In genomic region chr10:131131726-131132561, GRCh38 we compare ENCODE assay signal across 30 cellular contexts.
DNase-seq lines count a peak whose midpoint lies in the region; ATAC-seq, FAIRE-seq and TF ChIP-seq lines count a peak whose summit lies in the region.
"Had no signal": no experiment of that assay in that cellular context is flagged by ENCODE, and none has a peak within 500 bp of the region (broad histone marks: within the 10 kb centered on the region; RNA-seq: fewer than 3 reads in every experiment).

No MANE protein-coding gene starts in this region.

- H3K4me3 ChIP-seq in keratinocyte (ENCODE audit: control insufficient read depth in 2 of 3, extremely low read depth in 1 of 3, insufficient read depth in 2 of 3, low read depth in 1 of 3, low read length in 3 of 3) = no peak overlapping the region
- H3K4me3 ChIP-seq: colonic mucosa, pancreas, sigmoid colon, SJSA1, thyroid gland had no signal

- no peaks in the 10 kb centered on the region for H3K9me3 ChIP-seq in keratinocyte (ENCODE audit: control insufficient read depth, low read depth, low read length)
- H3K9me3 ChIP-seq: BE2C, Caco-2, colonic mucosa, pancreas, sigmoid colon, thyroid gland had no signal

- no peak for FAIRE-seq in keratinocyte (lab: Jason Lieb, UNC)
- FAIRE-seq: pancreas, RCC 7860 had no signal

- dilution Hi-C loops in keratinocyte (cut with MboI; ENCODE audit: extremely low pct_ligation_motif_present, low sequenced_read_pairs) = no loop called here

- H3K9me1 ChIP-seq in keratinocyte (ENCODE audit: control insufficient read depth, extremely low read depth, insufficient read depth, low read length) = no peaks in the 10 kb centered on the region

- H3K9ac ChIP-seq in keratinocyte (ENCODE audit: control insufficient read depth, extremely low read depth, insufficient read depth, low read length) = no peak overlapping the region

- no peaks in the 10 kb centered on the region for H3K36me3 ChIP-seq in keratinocyte (ENCODE audit: control insufficient read depth in 2 of 2, extremely low read depth in 1 of 2, insufficient read depth in 2 of 2, low read length in 2 of 2)
- H3K36me3 ChIP-seq: BE2C, colonic mucosa, pancreas, sigmoid colon, SJSA1, thyroid gland had no signal

- no peak overlapping the region for H3K27ac ChIP-seq in keratinocyte (ENCODE audit: control insufficient read depth, insufficient read depth, low read length)
- H3K27ac ChIP-seq: colonic mucosa, pancreas, sigmoid colon, SJSA1, thyroid gland had no signal

- no peaks in the 10 kb centered on the region for H3K27me3 ChIP-seq in keratinocyte (ENCODE audit: control insufficient read depth, extremely low read depth, insufficient read depth, low read length)
- H3K27me3 ChIP-seq: BE2C, colonic mucosa, pancreas, sigmoid colon, SJSA1, thyroid gland had no signal

- H3K4me1 ChIP-seq in keratinocyte (ENCODE audit: control insufficient read depth, extremely low read depth, insufficient read depth, low read length) = peaks cover 6% of the 10 kb centered on the region
- H3K4me1 ChIP-seq: BE2C, Caco-2, colonic mucosa, pancreas, sigmoid colon, SJSA1 had no signal

- H3K79me2 ChIP-seq in keratinocyte (ENCODE audit: control insufficient read depth, insufficient read depth, low read length) = no peaks in the 10 kb centered on the region

- H2AFZ ChIP-seq in keratinocyte (ENCODE audit: control insufficient read depth, low read length) = no peak overlapping the region

- peak; percentile 26 for DNase-seq in Ammon's horn (ENCODE audit: low spot score)
- DNase-seq in cerebellar cortex (ENCODE audit: low spot score) = peak; percentile 69
- DNase-seq in keratinocyte (ENCODE audit: low read depth, low spot score) = no peak
- peak; percentile 69 for DNase-seq in retina
- DNase-seq in cerebellar nuclear complex (lab: John Stamatoyannopoulos, UW) = no peak
- DNase-seq in NCI-H774 (lab: John Stamatoyannopoulos, UW) = no peak
- DNase-seq in activated effector memory CD4-positive, alpha-beta T cell treated with anti-CD3 and anti-CD28 coated beads, Interleukin-2, amount 50 U/mL, for 16 hours = no peak
- DNase-seq: activated CD4-positive, alpha-beta T cell treated with anti-CD3 and anti-CD28 coated beads, Interleukin-2, amount 50 U/mL, for 1 hour; activated naive CD4-positive, alpha-beta T cell treated with Interleukin-2 at 50 U/mL for 16 hours; activated T-cell treated with anti-CD3 and anti-CD28 coated beads, Interleukin-2, amount 50 U/mL, for 72 hours; BE2C; colonic mucosa; DND-41; effector memory CD4-positive, alpha-beta T cell; erythroblast; head of caudate nucleus; naive thymus-derived CD8-positive, alpha-beta T cell; NCI-H1105 treated with DMSO at 0.1 percent for 48 hours; NCI-H2029; NCI-H526 treated with DMSO at 0.1 percent for 48 hours; sigmoid colon; stimulated activated naive CD4-positive, alpha-beta T cell treated with Interleukin-2 at 50 U/mL for 16 hours; thyroid gland had no signal

- no peak for ATAC-seq in GM21619 (IDR thresholded peaks at IDR 0.05; ENCODE audit: unreplicated experiment)
- ATAC-seq: activated T-cell treated with anti-CD3 and anti-CD28 coated beads, Interleukin-2, amount 50 U/mL, for 72 hours; HCT116; naive thymus-derived CD8-positive, alpha-beta T cell; pancreas; WTC11 had no signal

- H3K4me2 ChIP-seq in keratinocyte (ENCODE audit: control insufficient read depth, extremely low read depth, insufficient read depth, low read depth, low read length) = peak overlapping the region; percentile 10

- H4K20me1 ChIP-seq in keratinocyte (ENCODE audit: control insufficient read depth, extremely low read depth, insufficient read depth, low read length) = no peaks in the 10 kb centered on the region

- no peak for TF ChIP-seq CTCF in keratinocyte (optimal IDR thresholded peaks at IDR 0.05 in 1 of 3, IDR thresholded peaks at IDR 0.05 in 1 of 3, conservative IDR thresholded peaks at IDR 0.05 in 1 of 3; ENCODE audit: extremely low read depth in 1 of 3, insufficient read depth in 2 of 3, low read length in 3 of 3)

Comparison
In these comparisons a context has a peak if more than half of its experiments do, and no peak if none do; other contexts are left out.
1. DNase-seq: peak in Ammon's horn (single experiment), cerebellar cortex (single experiment) and retina (single experiment); none in keratinocyte (single experiment), cerebellar nuclear complex (0 of 2), NCI-H774 (single experiment) and activated effector memory CD4-positive, alpha-beta T cell treated with anti-CD3 and anti-CD28 coated beads, Interleukin-2, amount 50 U/mL, for 16 hours (single experiment).